8 cellular contexts compared by ENCODE assay signal in the genomic region with DNA sequence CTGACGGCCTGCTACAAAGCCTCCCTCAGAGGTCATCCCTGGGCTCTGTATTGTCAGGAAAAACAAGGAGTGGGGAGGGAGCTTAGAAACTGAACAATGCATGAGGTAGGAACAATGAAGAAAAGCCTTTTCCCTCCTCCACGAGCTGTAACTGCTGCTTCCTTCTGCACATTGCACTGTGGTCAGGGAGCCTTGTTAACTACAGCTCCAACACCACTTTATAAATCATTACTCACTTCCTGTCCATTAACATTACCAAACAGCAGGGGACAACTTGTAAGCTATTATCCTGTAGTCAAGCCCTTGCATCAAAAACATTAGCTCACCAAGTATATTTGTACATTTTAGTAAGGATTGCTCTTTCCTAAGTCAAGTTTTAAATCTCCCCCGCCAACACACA.
DNase-seq lines count a peak whose midpoint lies in the region; ATAC-seq, FAIRE-seq and TF ChIP-seq lines count a peak whose summit lies in the region.

No MANE protein-coding gene starts in this region.

- H3K9me3 Mint-ChIP-seq in progenitor cell of endocrine pancreas (ENCODE audit: low read depth) = no peaks in the 10 kb centered on the region

- no peaks in the 10 kb centered on the region for H4K20me1 ChIP-seq in endothelial cell of umbilical vein (replicated peaks; ENCODE audit: control insufficient read depth, extremely low read depth, insufficient read depth, low read length)

- H3K4me3 ChIP-seq in endothelial cell of umbilical vein (replicated peaks in 1 of 3; ENCODE audit: insufficient read depth in 1 of 3, low read depth in 1 of 3, low read length in 3 of 3) (no peak overlapping the region), small intestine (ENCODE audit: low read depth in 1 of 2, low read length in 2 of 2) (no peak overlapping the region)

- H3K36me3 ChIP-seq in endothelial cell of umbilical vein (ENCODE audit: control insufficient read depth in 2 of 2, extremely low read depth in 1 of 2, insufficient read depth in 2 of 2, low read length in 2 of 2) (no peaks in the 10 kb centered on the region), small intestine (ENCODE audit: control insufficient read depth in 2 of 2, insufficient read depth in 2 of 2, low read length in 2 of 2) (no peaks in the 10 kb centered on the region)

- peaks cover 17% of the 10 kb centered on the region for H3K4me1 Mint-ChIP-seq in progenitor cell of endocrine pancreas (ENCODE audit: low read depth)

- ATAC-seq in HG03378 (IDR thresholded peaks at IDR 0.05; ENCODE audit: unreplicated experiment) = no peak

- H3K4me2 ChIP-seq in endothelial cell of umbilical vein (ENCODE audit: insufficient read depth, low read length) = peak overlapping the region; percentile 14

- peak; percentile 81 for TF ChIP-seq POLR2A in endothelial cell of umbilical vein (IDR thresholded peaks at IDR 0.05; ENCODE audit: low read depth, low read length)

- FAIRE-seq in endothelial cell of umbilical vein (lab: Jason Lieb, UNC) = peak; percentile 99
- no peak for FAIRE-seq in small intestine (lab: Jason Lieb, UNC)

- POLR2A ChIA-PET in endothelial cell of umbilical vein (lab: Charles Lee) = interaction anchor here (1.0 to 1.1 kb wide), 3 partner anchors 9 to 168 kb away, joined by 3 to 6 read pairs (median 6); no protein-coding TSS in a partner anchor

- H3K27ac ChIP-seq in endothelial cell of umbilical vein (ENCODE audit: insufficient read depth, low read depth, low read length) (peak overlapping the region; percentile 89), small intestine (ENCODE audit: low read depth in 1 of 2, low read length in 1 of 2) (no peak overlapping the region)

- DNase-seq in NCI-H345 (lab: John Stamatoyannopoulos, UW) (peak; percentile 34), NCI-H345 treated with DMSO at 0.1 percent for 48 hours (lab: John Stamatoyannopoulos, UW; ENCODE audit: unreplicated experiment) (no peak), NCI-H748 (lab: John Stamatoyannopoulos, UW; ENCODE audit: unreplicated experiment) (peak; percentile 88), endothelial cell of umbilical vein (ENCODE audit: low read depth, low spot score) (peak; percentile 98), small intestine (peak; percentile 36), progenitor cell of endocrine pancreas (ENCODE audit: low spot score, unreplicated experiment) (no peak)
- no peak for DNase-seq in activated CD4-positive, alpha-beta T cell treated with anti-CD3 and anti-CD28 coated beads for 48 hours

- dilution Hi-C loops in endothelial cell of umbilical vein (cut with MboI; ENCODE audit: extremely low pct_ligation_motif_present, low sequenced_read_pairs) = no loop called here

- H3K9ac ChIP-seq in endothelial cell of umbilical vein (replicated peaks; ENCODE audit: extremely low read depth, insufficient read depth, low read length) = peak overlapping the region; percentile 70

- H3K4me1 ChIP-seq in endothelial cell of umbilical vein (ENCODE audit: control insufficient read depth, extremely low read depth, insufficient read depth, low read length) (peaks cover 49% of the 10 kb centered on the region), small intestine (ENCODE audit: control insufficient read depth in 2 of 2, insufficient read depth in 1 of 2, low read depth in 1 of 2, low read length in 1 of 2) (no peaks in the 10 kb centered on the region)

- H3K27me3 ChIP-seq in endothelial cell of umbilical vein (ENCODE audit: control insufficient read depth in 2 of 2, insufficient read depth in 2 of 2, low read length in 2 of 2) (no peaks in the 10 kb centered on the region), small intestine (ENCODE audit: control insufficient read depth in 2 of 2, insufficient read depth in 2 of 2, low read length in 2 of 2) (no peaks in the 10 kb centered on the region)

- TF ChIP-seq CTCF in endothelial cell of umbilical vein (IDR thresholded peaks at IDR 0.05; ENCODE audit: extremely low read depth in 1 of 2, insufficient read depth in 1 of 2, low read depth in 1 of 2, low read length in 2 of 2) (peak in 1 of 2 donors; percentile 5), progenitor cell of endocrine pancreas (IDR thresholded peaks at IDR 0.05; ENCODE audit: unreplicated experiment) (no peak)

- H3K36me3 Mint-ChIP-seq in progenitor cell of endocrine pancreas (ENCODE audit: insufficient read depth) = no peaks in the 10 kb centered on the region

- no peaks in the 10 kb centered on the region for H3K27me3 Mint-ChIP-seq in progenitor cell of endocrine pancreas

- H3K9me3 ChIP-seq in endothelial cell of umbilical vein (replicated peaks; ENCODE audit: control insufficient read depth, insufficient read depth, low read length) (no peaks in the 10 kb centered on the region), small intestine (ENCODE audit: control insufficient read depth, low read depth) (no peaks in the 10 kb centered on the region)

- no peak overlapping the region for H3K4me3 Mint-ChIP-seq in progenitor cell of endocrine pancreas (ENCODE audit: low read depth)

- H3K9me1 ChIP-seq in endothelial cell of umbilical vein (replicated peaks; ENCODE audit: control insufficient read depth, extremely low read depth, insufficient read depth, low read length) = no peaks in the 10 kb centered on the region

- no peak overlapping the region for H3K27ac Mint-ChIP-seq in progenitor cell of endocrine pancreas

- WGBS in small intestine, 3 donors = 47 to 67% (median 59%) methylated on average over 3 of the region's 3 CpGs

- BruUV-seq in endothelial cell of umbilical vein (replicated peaks; lab: Mats Ljungman, UMichigan) = no TSS peak

- no peaks in the 10 kb centered on the region for H3K79me2 ChIP-seq in endothelial cell of umbilical vein (ENCODE audit: control insufficient read depth, insufficient read depth, low read length)

- CTCF ChIA-PET in endothelial cell of umbilical vein (lab: Charles Lee) = interaction anchor here (0.6 to 1.7 kb wide), 19 partner anchors 13 to 376 kb away, joined by 3 to 11 read pairs (median 3); no protein-coding TSS in a partner anchor

- no peak overlapping the region for H2AFZ ChIP-seq in endothelial cell of umbilical vein (ENCODE audit: low read depth, low read length)

- intact Hi-C loops in endothelial cell of umbilical vein (cut with micrococcal nuclease) = loop anchor here (1.0 to 2.0 kb wide), 6 partner anchors 42 to 725 kb away; no protein-coding TSS in a partner anchor

TF ChIP-seq in endothelial cell of umbilical vein, 7 proteins besides CTCF, POLR2A, EP300 and RAD21:
- TF ChIP-seq, protein P1, sequence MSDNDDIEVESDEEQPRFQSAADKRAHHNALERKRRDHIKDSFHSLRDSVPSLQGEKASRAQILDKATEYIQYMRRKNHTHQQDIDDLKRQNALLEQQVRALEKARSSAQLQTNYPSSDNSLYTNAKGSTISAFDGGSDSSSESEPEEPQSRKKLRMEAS (IDR thresholded peaks at IDR 0.05; ENCODE audit: insufficient read depth, insufficient read length) = peak; percentile 16
- TF ChIP-seq FOS (IDR thresholded peaks at IDR 0.05; ENCODE audit: borderline replicate concordance, insufficient read depth, low read length) (peak; percentile 76), POLR2AphosphoS5 (IDR thresholded peaks at IDR 0.05; ENCODE audit: insufficient read depth, low read depth, low read length) (peak; percentile 78), MYC (IDR thresholded peaks at IDR 0.05; ENCODE audit: low read depth, low read length) (peak; percentile 75), EZH2 (IDR thresholded peaks at IDR 0.05; ENCODE audit: borderline replicate concordance, low read depth, low read length, severe bottlenecking) (no peak), GATA2 (IDR thresholded peaks at IDR 0.05; ENCODE audit: insufficient read depth, insufficient read length, low read depth, low read length) (peak; percentile 67), JUN (IDR thresholded peaks at IDR 0.05; ENCODE audit: borderline replicate concordance, insufficient read depth, insufficient read length, low read depth) (peak; percentile 96)

Comparison
In these comparisons a context has a peak if more than half of its experiments do, and no peak if none do; other contexts are left out.
1. DNase-seq: peak in NCI-H345 (single experiment), NCI-H748 (single experiment), endothelial cell of umbilical vein (single experiment) and small intestine (single experiment); none in NCI-H345 treated with DMSO at 0.1 percent for 48 hours (single experiment), progenitor cell of endocrine pancreas (single experiment) and activated CD4-positive, alpha-beta T cell treated with anti-CD3 and anti-CD28 coated beads for 48 hours (single experiment).